Comparison of ENCODE assay signal across 1 cellular context in genomic region chr17:77374170-77374936, GRCh38.
TF ChIP-seq lines count a peak whose summit lies in the region.

No MANE protein-coding gene starts in this region.

TF ChIP-seq in K562, 482 proteins besides CTCF, POLR2A, EP300 and RAD21 (continued from another document and continues in another):
- TF ChIP-seq AFF1 (IDR thresholded peaks at IDR 0.05; ENCODE audit: low read depth in 1 of 2, partially characterized antibody in 2 of 2) (no peak), E2F1 (CRISPR knock-in tag; IDR thresholded peaks at IDR 0.05) (no peak), TRIM28 (IDR thresholded peaks at IDR 0.05) (no peak), ZBTB49 (CRISPR knock-in tag; IDR thresholded peaks at IDR 0.05; ENCODE audit: borderline replicate concordance) (no peak), ZC3H4 (CRISPR knock-in tag; IDR thresholded peaks at IDR 0.05; ENCODE audit: borderline replicate concordance) (no peak), GABPB2 (CRISPR knock-in tag; conservative IDR thresholded peaks at IDR 0.05) (no peak), RNF2 (IDR thresholded peaks at IDR 0.05) (no peak), CBX8 (IDR thresholded peaks at IDR 0.05; ENCODE audit: borderline replicate concordance, extremely low read depth, low read depth, low read length, poor library complexity, severe bottlenecking) (no peak), ZBTB1 (CRISPR knock-in tag; IDR thresholded peaks at IDR 0.05; ENCODE audit: borderline replicate concordance, low read depth) (no peak), YY1 (IDR thresholded peaks at IDR 0.05; ENCODE audit: borderline replicate concordance in 1 of 3, control insufficient read depth in 1 of 3, extremely low read depth in 1 of 3, insufficient read depth in 3 of 3, insufficient read length in 1 of 3, insufficient replicate concordance in 2 of 3, low read depth in 1 of 3, low read length in 2 of 3) (peak in 2 of 3 experiments; percentile 19 to 21), RAD51 (IDR thresholded peaks at IDR 0.05; ENCODE audit: borderline replicate concordance, low read depth) (no peak), RBM17 (IDR thresholded peaks at IDR 0.05; ENCODE audit: borderline replicate concordance, low read depth, low read length) (no peak), CHD1 (IDR thresholded peaks at IDR 0.05; ENCODE audit: low read length) (no peak), PHF21A (IDR thresholded peaks at IDR 0.05; ENCODE audit: borderline replicate concordance, low read depth) (0 out of 2 replicates have a peak, but pooled peaks have one; percentile 1), MAX (CRISPR knock-in tag; IDR thresholded peaks at IDR 0.05) (peak; percentile 19; the same call in 1 of the 2 replicates), ZNF561 (CRISPR knock-in tag; conservative IDR thresholded peaks at IDR 0.05) (no peak), TSHZ1 (CRISPR knock-in tag; IDR thresholded peaks at IDR 0.05) (no peak), NR2C2 (CRISPR knock-in tag; IDR thresholded peaks at IDR 0.05) (no peak), NR2C2 (tag; IDR thresholded peaks at IDR 0.05) (no peak), NKRF (IDR thresholded peaks at IDR 0.05; ENCODE audit: borderline replicate concordance) (no peak), ILK (tag; IDR thresholded peaks at IDR 0.05; ENCODE audit: borderline replicate concordance, low read depth) (no peak), GATA2 (CRISPR knock-in tag; IDR thresholded peaks at IDR 0.05) (no peak), SOX6 (IDR thresholded peaks at IDR 0.05) (no peak), ELK3 (CRISPR knock-in tag; IDR thresholded peaks at IDR 0.05) (no peak), TSC22D4 (tag; IDR thresholded peaks at IDR 0.05) (no peak), SRSF1 (IDR thresholded peaks at IDR 0.05; ENCODE audit: low read depth, low read length) (no peak), KAT2B (IDR thresholded peaks at IDR 0.05; ENCODE audit: low read depth, low read length) (no peak), ZNF165 (CRISPR knock-in tag; IDR thresholded peaks at IDR 0.05; ENCODE audit: borderline replicate concordance) (no peak), CCNT2 (IDR thresholded peaks at IDR 0.05; ENCODE audit: borderline replicate concordance, extremely low read depth, insufficient read length, low read depth, low read length) (no peak), CLOCK (CRISPR knock-in tag; IDR thresholded peaks at IDR 0.05; ENCODE audit: borderline replicate concordance) (no peak), NBN (IDR thresholded peaks at IDR 0.05; ENCODE audit: low read depth) (no peak), ZNF12 (CRISPR knock-in tag; IDR thresholded peaks at IDR 0.05) (no peak), TAF15 (IDR thresholded peaks at IDR 0.05; ENCODE audit: low read depth, low read length) (no peak), MTA1 (IDR thresholded peaks at IDR 0.05; ENCODE audit: borderline replicate concordance) (no peak), GTF2F1 (IDR thresholded peaks at IDR 0.05; ENCODE audit: low read depth, low read length) (no peak), ZNF780A (CRISPR knock-in tag; IDR thresholded peaks at IDR 0.05) (no peak), ZNF766 (CRISPR knock-in tag; conservative IDR thresholded peaks at IDR 0.05) (no peak), ZSCAN32 (CRISPR knock-in tag; IDR thresholded peaks at IDR 0.05) (no peak), CEBPB (tag; IDR thresholded peaks at IDR 0.05) (peak; percentile 52)
